In the genomic region with DNA sequence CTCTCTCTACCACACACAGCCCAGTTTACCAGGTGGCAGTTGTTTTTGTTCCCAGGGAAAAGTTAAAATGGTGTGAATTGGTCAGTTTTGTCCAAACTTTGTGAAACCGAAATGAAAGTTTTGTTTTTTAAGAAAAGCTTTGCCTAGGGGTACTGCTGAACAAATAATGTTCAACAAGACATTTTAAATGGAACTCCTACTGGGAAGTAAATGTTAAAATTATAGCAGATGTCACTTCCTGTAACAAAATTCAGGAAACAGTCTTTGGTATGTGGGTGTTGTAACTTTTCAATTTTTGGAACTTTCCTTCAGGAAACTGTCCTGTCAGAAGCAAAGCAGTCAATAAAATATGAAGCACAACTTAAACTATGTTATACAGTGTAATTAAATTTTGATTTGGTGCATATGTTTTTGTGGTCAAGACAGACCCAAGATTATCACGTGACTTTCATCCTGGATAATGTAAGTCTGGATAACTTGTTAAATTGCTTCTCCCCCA, we compare ENCODE assay signal across 9 cellular contexts.
A peak's percentile ranks its signal among the peaks of the same experiment; 100 is the strongest.
DNase-seq lines count a peak whose midpoint lies in the region; ATAC-seq, FAIRE-seq and TF ChIP-seq lines count a peak whose summit lies in the region.
"Had no signal": no experiment of that assay in that cellular context is flagged by ENCODE, and none has a peak within 500 bp of the region (broad histone marks: within the 10 kb centered on the region; RNA-seq: fewer than 3 reads in every experiment).

No MANE protein-coding gene starts in this region.

- no peak overlapping the region for H2BK15ac ChIP-seq in H1 (ENCODE audit: low read length)

- H3K9me3 Mint-ChIP-seq in neural progenitor cell: no peaks in the 10 kb centered on the region

- no peak for TF ChIP-seq EP300 in H1 (IDR thresholded peaks at IDR 0.05; ENCODE audit: borderline replicate concordance in 1 of 2, low read depth in 2 of 2, low read length in 2 of 2)

- H3K4me2 ChIP-seq in BLaER1 (peak overlapping the region; percentile 93), H1 (ENCODE audit: insufficient read depth in 1 of 2, low read depth in 2 of 2, low read length in 2 of 2) (peak overlapping the region; percentile 6 to 33; a peak in 1 of 4 replicates), neural progenitor cell (peak overlapping the region; percentile 52)

- no peak overlapping the region for H2AK5ac ChIP-seq in H1 (ENCODE audit: low read depth, low read length)

- H3K56ac ChIP-seq in H1 (replicated peaks; ENCODE audit: insufficient read length, low read depth, low read length): no peak overlapping the region

- H4K20me1 ChIP-seq in BLaER1 (peaks cover 100% of the 10 kb centered on the region), H1 (replicated peaks in 1 of 2; ENCODE audit: control insufficient read depth in 1 of 2, insufficient read depth in 2 of 2, low read length in 2 of 2) (no peaks in the 10 kb centered on the region), neural progenitor cell (ENCODE audit: low read depth) (peaks cover 55% of the 10 kb centered on the region)

- no peak overlapping the region for H4K8ac ChIP-seq in H1 (ENCODE audit: extremely low read depth, insufficient read depth, low read length)

- no peak overlapping the region for H4K91ac ChIP-seq in H1 (replicated peaks; ENCODE audit: insufficient read length, low read length)

- CTCF ChIA-PET in H1 (lab: Charles Lee; ENCODE audit: partially characterized antibody): interaction anchor here (0.7 to 1.3 kb wide), 3 partner anchors 8 to 79 kb away, joined by 3 to 4 read pairs (median 3); no protein-coding TSS in a partner anchor

- POLR2A ChIA-PET in H1 (lab: Charles Lee; ENCODE audit: partially characterized antibody): interaction anchor here (0.7 to 1.1 kb wide), 3 partner anchors 8 to 23 kb away, joined by 4 to 5 read pairs (median 4); no protein-coding TSS in a partner anchor

- no peak overlapping the region for H4K5ac ChIP-seq in H1 (ENCODE audit: insufficient read length, low read depth, low read length)

- H3K27ac Mint-ChIP-seq in neural progenitor cell: no peak overlapping the region

- 76% methylated on average over 2 of the region's 2 CpGs; no CpG with 5 or more reads in 1 of the 2 experiments for WGBS in H1 (ENCODE audit: extremely low coverage in 1 of 2, insufficient coverage in 1 of 2, insufficient read length in 1 of 2, insufficient replicate concordance in 2 of 2, low coverage in 1 of 2, low lambda C conversion rate in 2 of 2, missing lambda C conversion rate in 1 of 2), 2 experiments

- H3K36me3 ChIP-seq in BLaER1: no peaks in the 10 kb centered on the region
- no peaks in the 10 kb centered on the region for H3K36me3 ChIP-seq in H1 (ENCODE audit: control insufficient read depth in 2 of 4, insufficient read depth in 4 of 4, low read length in 3 of 4)
- H3K36me3 ChIP-seq in neural progenitor cell: no peaks in the 10 kb centered on the region

- H3K4me1 ChIP-seq in BLaER1 (peaks cover 100% of the 10 kb centered on the region), H1 (replicated peaks in 1 of 4; ENCODE audit: control insufficient read depth in 3 of 4, insufficient read depth in 4 of 4, low read length in 3 of 4) (peaks cover 6 to 23% (median 13%) of the 10 kb centered on the region in 4 experiments; a peak in 6 of 7 replicates), neural progenitor cell (peaks cover 48% of the 10 kb centered on the region)

- H3K27me3 Mint-ChIP-seq in neural progenitor cell (ENCODE audit: insufficient read depth, low read depth): peaks cover 1% of the 10 kb centered on the region

- peak overlapping the region; percentile 45 for H3K27ac ChIP-seq in BLaER1
- no peak overlapping the region; the same call in 1 of the 2 replicates for H3K27ac ChIP-seq in H1 (ENCODE audit: low read depth, low read length)
- peak overlapping the region; percentile 60 for H3K27ac ChIP-seq in neural progenitor cell

- H3K18ac ChIP-seq in H1 (ENCODE audit: extremely low read depth, low read length): no peak overlapping the region

- no peak overlapping the region for H2BK5ac ChIP-seq in H1 (ENCODE audit: low read depth, low read length)

- H3K4me1 Mint-ChIP-seq in neural progenitor cell: peaks cover 49% of the 10 kb centered on the region

- no peak for TF ChIP-seq POLR2A in H1 (IDR thresholded peaks at IDR 0.05; ENCODE audit: control extremely low read depth in 1 of 2, low read depth in 2 of 2, low read length in 2 of 2)

- no peak overlapping the region for H3K9ac ChIP-seq in BLaER1
- no peak overlapping the region for H3K9ac ChIP-seq in H1 (replicated peaks in 1 of 4; ENCODE audit: extremely low read depth in 1 of 4, low read depth in 3 of 4, low read length in 3 of 4)
- H3K9ac ChIP-seq in neural progenitor cell: no peak overlapping the region

- no peak overlapping the region for H2BK12ac ChIP-seq in H1 (ENCODE audit: low read depth, low read length)

- DNase-seq in MV-4-11 (lab: John Stamatoyannopoulos, UW) (peak; percentile 55), H1 (ENCODE audit: low read depth in 1 of 2, low spot score in 2 of 2) (no peak), neural progenitor cell (ENCODE audit: low spot score) (no peak), kidney tubule cell (ENCODE audit: low spot score) (no peak), activated gamma-delta T cell (lab: John Stamatoyannopoulos, UW) (no peak)
- DNase-seq in NK-92 treated with Interleukin-12 subunit alpha and Interleukin-12 subunit beta, amount 100 ng/mL, for 24 hours (lab: John Stamatoyannopoulos, UW): no peak
- DNase-seq: NCI-H446 had no signal

- no peak overlapping the region for H3K4me3 Mint-ChIP-seq in neural progenitor cell

- H3K14ac ChIP-seq in H1 (ENCODE audit: insufficient read length): no peak overlapping the region

- TF ChIP-seq RAD21 in H1 (IDR thresholded peaks at IDR 0.05 in 1 of 2, conservative IDR thresholded peaks at IDR 0.05 in 1 of 2; ENCODE audit: low read depth in 2 of 2, low read length in 2 of 2): no peak

- H3K23ac ChIP-seq in H1 (ENCODE audit: insufficient read length): no peak overlapping the region

- peaks cover 3% of the 10 kb centered on the region for H3F3A ChIP-seq in neural progenitor cell (ENCODE audit: low read depth)

- no peak overlapping the region for H2BK120ac ChIP-seq in H1 (replicated peaks; ENCODE audit: low read depth, low read length)

- H3K9me3 ChIP-seq in BLaER1 (no peaks in the 10 kb centered on the region), H1 (ENCODE audit: insufficient read depth in 2 of 2, low read depth in 1 of 2, low read length in 1 of 2) (no peaks in the 10 kb centered on the region), neural progenitor cell (ENCODE audit: low read depth) (no peaks in the 10 kb centered on the region)

- no peak for FAIRE-seq in H1 (lab: Jason Lieb, UNC)

- H3K36me3 Mint-ChIP-seq in neural progenitor cell: no peaks in the 10 kb centered on the region

- H3K27me3 ChIP-seq in BLaER1: no peaks in the 10 kb centered on the region
- no peaks in the 10 kb centered on the region for H3K27me3 ChIP-seq in H1 (replicated peaks in 1 of 4; ENCODE audit: control insufficient read depth in 3 of 4, extremely low read depth in 1 of 4, insufficient read depth in 3 of 4, low read length in 3 of 4)
- H3K27me3 ChIP-seq in neural progenitor cell: no peaks in the 10 kb centered on the region

- TF ChIP-seq CTCF in H1 (IDR thresholded peaks at IDR 0.05; ENCODE audit: control extremely low read depth in 1 of 3, insufficient read depth in 1 of 3, low read depth in 1 of 3, low read length in 3 of 3): no peak
- TF ChIP-seq CTCF in neural progenitor cell (IDR thresholded peaks at IDR 0.05): no peak

- no peak overlapping the region for H3K4ac ChIP-seq in H1 (replicated peaks; ENCODE audit: insufficient read length, low read depth, low read length)

- H3K23me2 ChIP-seq in H1 (ENCODE audit: low read depth, low read length): no peaks in the 10 kb centered on the region

- H3K4me3 ChIP-seq in BLaER1: no peak overlapping the region
- no peak overlapping the region for H3K4me3 ChIP-seq in H1 (ENCODE audit: extremely low read depth in 1 of 4, insufficient read depth in 2 of 4, low read depth in 3 of 4, low read length in 4 of 4)
- no peak overlapping the region for H3K4me3 ChIP-seq in neural progenitor cell

- peaks cover 4 to 96% of the 10 kb centered on the region in 2 experiments for H3K79me2 ChIP-seq in H1 (ENCODE audit: control insufficient read depth in 1 of 2, insufficient read depth in 2 of 2, low read length in 2 of 2)
- peaks cover 100% of the 10 kb centered on the region for H3K79me2 ChIP-seq in neural progenitor cell (ENCODE audit: low read depth)

- ATAC-seq in GM21529 (IDR thresholded peaks at IDR 0.05; ENCODE audit: unreplicated experiment): no peak

- no peak overlapping the region for H2AFZ ChIP-seq in H1 (ENCODE audit: low read length)
- H2AFZ ChIP-seq in neural progenitor cell (replicated peaks): no peak overlapping the region

- no peaks in the 10 kb centered on the region for H3K79me1 ChIP-seq in H1 (ENCODE audit: low read depth, low read length)

- no peak overlapping the region for H2BK20ac ChIP-seq in H1 (ENCODE audit: low read length)

TF ChIP-seq in H1, 55 proteins besides CTCF, POLR2A, EP300 and RAD21 (continues in another document):
- TF ChIP-seq CBX5 (IDR thresholded peaks at IDR 0.05; ENCODE audit: low read depth, low read length) (no peak), RNF2 (IDR thresholded peaks at IDR 0.05; ENCODE audit: borderline replicate concordance, low read depth, low read length, missing control alignments, poor library complexity, severe bottlenecking) (no peak), BCL11A (IDR thresholded peaks at IDR 0.05; ENCODE audit: low read depth in 2 of 2, low read length in 2 of 2) (no peak), POLR2AphosphoS5 (IDR thresholded peaks at IDR 0.05; ENCODE audit: low read depth, low read length) (no peak), RBBP5 (IDR thresholded peaks at IDR 0.05; ENCODE audit: borderline replicate concordance, low read depth, low read length) (no peak), KDM5A (IDR thresholded peaks at IDR 0.05; ENCODE audit: low read length) (no peak), CHD1 (IDR thresholded peaks at IDR 0.05; ENCODE audit: low read depth, low read length) (no peak), HDAC6 (IDR thresholded peaks at IDR 0.05; ENCODE audit: low read depth, low read length) (no peak), GABPA (IDR thresholded peaks at IDR 0.05; ENCODE audit: borderline replicate concordance, insufficient read depth, low read length) (no peak)
- TF ChIP-seq, protein P1, sequence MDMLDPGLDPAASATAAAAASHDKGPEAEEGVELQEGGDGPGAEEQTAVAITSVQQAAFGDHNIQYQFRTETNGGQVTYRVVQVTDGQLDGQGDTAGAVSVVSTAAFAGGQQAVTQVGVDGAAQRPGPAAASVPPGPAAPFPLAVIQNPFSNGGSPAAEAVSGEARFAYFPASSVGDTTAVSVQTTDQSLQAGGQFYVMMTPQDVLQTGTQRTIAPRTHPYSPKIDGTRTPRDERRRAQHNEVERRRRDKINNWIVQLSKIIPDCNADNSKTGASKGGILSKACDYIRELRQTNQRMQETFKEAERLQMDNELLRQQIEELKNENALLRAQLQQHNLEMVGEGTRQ (IDR thresholded peaks at IDR 0.05; ENCODE audit: low read length): no peak

Comparison
In these comparisons a context has a peak if more than half of its experiments do, and no peak if none do; other contexts are left out.
1. H3K4me2 ChIP-seq: peak in every context shown above with its lines; median percentile 93 in BLaER1; 52 in neural progenitor cell; 20 in H1.